Comparison of ENCODE assay signal across 13 cellular contexts in genomic region chr2:96887419-96888081, GRCh38. TPM values are rescaled to one million over a fixed set of nuclear protein-coding genes. Genes with fewer than 3 reads are reported as not detected.
DNase-seq lines count a peak whose midpoint lies in the region; ATAC-seq and TF ChIP-seq lines count a peak whose summit lies in the region.
"Had no signal": no experiment of that assay in that cellular context is flagged by ENCODE, and none has a peak within 500 bp of the region (broad histone marks: within the 10 kb centered on the region; RNA-seq: fewer than 3 reads in every experiment).

No MANE protein-coding gene starts in this region.

- H3K4me1 Mint-ChIP-seq in T-helper 17 cell = peaks cover 29% of the 10 kb centered on the region
- peaks cover 31 to 56% (median 46%) of the 10 kb centered on the region in 7 donors for H3K4me1 Mint-ChIP-seq in naive thymus-derived CD4-positive, alpha-beta T cell

- no peaks in the 10 kb centered on the region for H3K9me3 Mint-ChIP-seq in naive thymus-derived CD4-positive, alpha-beta T cell

- H3K4me1 ChIP-seq in esophagus squamous epithelium = peaks cover 77 to 100% (median 79%) of the 10 kb centered on the region in 3 donors
- H3K4me1 ChIP-seq in naive thymus-derived CD4-positive, alpha-beta T cell (ENCODE audit: control insufficient read depth in 2 of 2, insufficient read depth in 2 of 2, low read length in 2 of 2) = peaks cover 14 to 34% of the 10 kb centered on the region in 2 donors
- peaks cover 0 to 89% (median 38%) of the 10 kb centered on the region in 4 donors for H3K4me1 ChIP-seq in tibial nerve

- TF ChIP-seq POLR2A in esophagus squamous epithelium (IDR thresholded peaks at IDR 0.05) = no peak
- TF ChIP-seq POLR2A in tibial nerve (IDR thresholded peaks at IDR 0.05) = no peak

- no peaks in the 10 kb centered on the region for H3K36me3 Mint-ChIP-seq in T-helper 17 cell (ENCODE audit: low read depth)
- no peaks in the 10 kb centered on the region for H3K36me3 Mint-ChIP-seq in naive thymus-derived CD4-positive, alpha-beta T cell

- H3K4me3 ChIP-seq in esophagus squamous epithelium (peak overlapping the region in 1 of 4 donors; percentile 25), tibial nerve (peak overlapping the region in 1 of 4 donors; percentile 19)
- no peak overlapping the region for H3K4me3 ChIP-seq in naive thymus-derived CD4-positive, alpha-beta T cell (ENCODE audit: low read length)

- no peaks in the 10 kb centered on the region for H3K36me3 ChIP-seq in esophagus squamous epithelium
- H3K36me3 ChIP-seq in naive thymus-derived CD4-positive, alpha-beta T cell (ENCODE audit: control insufficient read depth in 2 of 3, insufficient read depth in 3 of 3, low read length in 3 of 3) = no peaks in the 10 kb centered on the region
- no peaks in the 10 kb centered on the region for H3K36me3 ChIP-seq in tibial nerve

- H3K9me3 ChIP-seq in T-helper 17 cell (ENCODE audit: control insufficient read depth, low read length, poor library complexity, severe bottlenecking) = no peaks in the 10 kb centered on the region
- no peaks in the 10 kb centered on the region for H3K9me3 ChIP-seq in esophagus squamous epithelium
- H3K9me3 ChIP-seq in naive thymus-derived CD4-positive, alpha-beta T cell (ENCODE audit: control insufficient read depth in 2 of 3, low read length in 3 of 3) = no peaks in the 10 kb centered on the region
- no peaks in the 10 kb centered on the region for H3K9me3 ChIP-seq in tibial nerve

- H3K4me3 Mint-ChIP-seq in T-helper 17 cell = no peak overlapping the region
- peak overlapping the region in 4 of 10 donors; percentile 42 to 55 (median 50) for H3K4me3 Mint-ChIP-seq in naive thymus-derived CD4-positive, alpha-beta T cell

- no peak for ATAC-seq in T-helper 17 cell
- no peak for ATAC-seq in naive thymus-derived CD4-positive, alpha-beta T cell
- ATAC-seq in GM18909 (IDR thresholded peaks at IDR 0.05; ENCODE audit: poor library complexity, unreplicated experiment) = no peak
- ATAC-seq in omental fat pad (ENCODE audit: low FRiP score) = no peak

- intact Hi-C loops in esophagus squamous epithelium (cut with DNase I) = no loop called here
- intact Hi-C loops in naive thymus-derived CD4-positive, alpha-beta T cell (cut with micrococcal nuclease) = loop anchor here in 1 of 2 donors (2.0 kb wide), 1 partner anchor 17 kb away; the partner anchor contains the start of gene SEMA4C

- H3K27ac ChIP-seq in esophagus squamous epithelium (peak overlapping the region; percentile 77 to 90 (median 82)), tibial nerve (peak overlapping the region; percentile 25 to 78 (median 54))
- no peak overlapping the region for H3K27ac ChIP-seq in naive thymus-derived CD4-positive, alpha-beta T cell (ENCODE audit: low read depth, low read length)
- H3K27ac ChIP-seq: RWPE1 had no signal

- H3K27me3 ChIP-seq in esophagus squamous epithelium = no peaks in the 10 kb centered on the region
- H3K27me3 ChIP-seq in naive thymus-derived CD4-positive, alpha-beta T cell (ENCODE audit: control insufficient read depth in 2 of 2, insufficient read depth in 2 of 2, low read length in 2 of 2) = no peaks in the 10 kb centered on the region
- H3K27me3 ChIP-seq in tibial nerve = no peaks in the 10 kb centered on the region

- H3K27ac Mint-ChIP-seq in T-helper 17 cell = peak overlapping the region; percentile 81
- H3K27ac Mint-ChIP-seq in naive thymus-derived CD4-positive, alpha-beta T cell = peak overlapping the region in 7 of 9 donors; percentile 49 to 95 (median 77)

- in situ Hi-C loops in GM13976 (cut with MboI; ENCODE audit: low sequenced_read_pairs, unreplicated experiment) = no loop called here

- H3K27me3 Mint-ChIP-seq in T-helper 17 cell = no peaks in the 10 kb centered on the region
- H3K27me3 Mint-ChIP-seq in naive thymus-derived CD4-positive, alpha-beta T cell = no peaks in the 10 kb centered on the region

- no peak for TF ChIP-seq EP300 in tibial nerve (IDR thresholded peaks at IDR 0.05)

- DNase-seq in T-helper 17 cell = no peak
- DNase-seq in esophagus squamous epithelium (lab: John Stamatoyannopoulos, UW) = no peak
- DNase-seq in naive thymus-derived CD4-positive, alpha-beta T cell = no peak
- DNase-seq in tibial nerve (ENCODE audit: low spot score in 2 of 2) = no peak
- no peak for DNase-seq in GM13976 (ENCODE audit: low spot score)
- no peak for DNase-seq in omental fat pad (ENCODE audit: low spot score)
- DNase-seq in stimulated activated naive CD4-positive, alpha-beta T cell treated with Interleukin-2 at 50 U/mL for 16 hours (lab: John Stamatoyannopoulos, UW) = no peak
- DNase-seq: activated CD4-positive, alpha-beta T cell treated with anti-CD3 and anti-CD28 coated beads for 1 hour; activated naive CD4-positive, alpha-beta T cell; NCI-H1930; stimulated activated CD4-positive, alpha-beta T cell treated with anti-CD3 and anti-CD28 coated beads, Interleukin-15, amount 100 ng/mL, for 24 hours had no signal

- no peak for TF ChIP-seq CTCF in esophagus squamous epithelium (IDR thresholded peaks at IDR 0.05)
- no peak for TF ChIP-seq CTCF in tibial nerve (IDR thresholded peaks at IDR 0.05)
- no peak for TF ChIP-seq CTCF in GM13976 (IDR thresholded peaks at IDR 0.05; ENCODE audit: borderline replicate concordance, control extremely low read depth, extremely low read depth, insufficient read depth, missing control alignments)
- TF ChIP-seq CTCF in omental fat pad (IDR thresholded peaks at IDR 0.05) = no peak

- CTCF ChIA-PET in naive thymus-derived CD4-positive, alpha-beta T cell (lab: Charles Lee) = interaction anchor here (1.5 kb wide), 1 partner anchor 30 kb away, joined by 3 read pairs; the partner anchor contains the start of gene ANKRD39

- WGBS in esophagus squamous epithelium, 2 donors = 32 to 49% methylated on average over 17 to 18 of the region's 19 CpGs
- WGBS in tibial nerve, 2 donors = 24 to 28% methylated on average over 18 to 19 of the region's 19 CpGs

- POLR2A ChIA-PET in naive thymus-derived CD4-positive, alpha-beta T cell (lab: Charles Lee) = interaction anchor here (0.7 to 6.3 kb wide), 9 partner anchors 11 to 64 kb away, joined by 3 to 38 read pairs (median 3); no protein-coding TSS in a partner anchor

RNA-seq across cellular contexts. Expression of gene SEMA4C, which starts 17.7 kb away (rescaled TPM):
- total RNA-seq in T-helper 17 cell (10 to 100 TPM; 25.5 to 30.9 TPM), esophagus squamous epithelium (10 to 100 TPM in 2 of 4 donors, 1 to 10 TPM in 2; 7.4 to 23.8 (median 12.8) TPM), tibial nerve (100 to 1,000 TPM; 120 to 181 (median 147) TPM), omental fat pad (10 to 100 TPM; 19.7 to 40.4 (median 26.9) TPM)
- total RNA-seq in naive thymus-derived CD4-positive, alpha-beta T cell = 10 to 100 TPM; 33.5 to 74.7 (median 44.1) TPM
- polyA plus RNA-seq in naive thymus-derived CD4-positive, alpha-beta T cell = 1 to 10 TPM; 3.1 to 5.1 TPM

RNA-seq across cellular contexts. Expression of gene ANKRD39, which starts 29.7 kb away (rescaled TPM):
- total RNA-seq in T-helper 17 cell (10 to 100 TPM; 16.8 to 18.6 TPM), esophagus squamous epithelium (10 to 100 TPM in 3 of 4 donors, 1 to 10 TPM in 1; 7.1 to 17.2 (median 14.0) TPM), tibial nerve (10 to 100 TPM; 13.8 to 23.7 (median 19.5) TPM), omental fat pad (10 to 100 TPM in 2 of 4 donors, 1 to 10 TPM in 2; 6.6 to 15.3 (median 10.3) TPM)
- total RNA-seq in naive thymus-derived CD4-positive, alpha-beta T cell = 10 to 100 TPM; 12.0 to 38.4 (median 16.4) TPM
- 10 to 100 TPM; 15.6 to 19.9 TPM for polyA plus RNA-seq in naive thymus-derived CD4-positive, alpha-beta T cell

RNA-seq across cellular contexts. Expression of gene ANKRD23, which starts 43.7 kb away (rescaled TPM):
- total RNA-seq in T-helper 17 cell (10 to 100 TPM in 1 of 2 donors, 1 to 10 TPM in 1; 7.6 to 11.2 TPM), esophagus squamous epithelium (1 to 10 TPM in 3 of 4 donors, under 1 TPM in 1; 1.00 to 3.4 (median 2.1) TPM), tibial nerve (10 to 100 TPM in 2 of 4 donors, 1 to 10 TPM in 2; 6.1 to 23.1 (median 11.2) TPM), omental fat pad (1 to 10 TPM; 1.4 to 4.4 (median 1.8) TPM)
- 10 to 100 TPM in 4 of 5 experiments, 1 to 10 TPM in 1; 9.4 to 19.8 (median 17.8) TPM for total RNA-seq in naive thymus-derived CD4-positive, alpha-beta T cell
- polyA plus RNA-seq in naive thymus-derived CD4-positive, alpha-beta T cell = under 1 TPM; 0.64 to 0.87 TPM
